ENCODE assay signal across 8 cellular contexts in the genomic region with DNA sequence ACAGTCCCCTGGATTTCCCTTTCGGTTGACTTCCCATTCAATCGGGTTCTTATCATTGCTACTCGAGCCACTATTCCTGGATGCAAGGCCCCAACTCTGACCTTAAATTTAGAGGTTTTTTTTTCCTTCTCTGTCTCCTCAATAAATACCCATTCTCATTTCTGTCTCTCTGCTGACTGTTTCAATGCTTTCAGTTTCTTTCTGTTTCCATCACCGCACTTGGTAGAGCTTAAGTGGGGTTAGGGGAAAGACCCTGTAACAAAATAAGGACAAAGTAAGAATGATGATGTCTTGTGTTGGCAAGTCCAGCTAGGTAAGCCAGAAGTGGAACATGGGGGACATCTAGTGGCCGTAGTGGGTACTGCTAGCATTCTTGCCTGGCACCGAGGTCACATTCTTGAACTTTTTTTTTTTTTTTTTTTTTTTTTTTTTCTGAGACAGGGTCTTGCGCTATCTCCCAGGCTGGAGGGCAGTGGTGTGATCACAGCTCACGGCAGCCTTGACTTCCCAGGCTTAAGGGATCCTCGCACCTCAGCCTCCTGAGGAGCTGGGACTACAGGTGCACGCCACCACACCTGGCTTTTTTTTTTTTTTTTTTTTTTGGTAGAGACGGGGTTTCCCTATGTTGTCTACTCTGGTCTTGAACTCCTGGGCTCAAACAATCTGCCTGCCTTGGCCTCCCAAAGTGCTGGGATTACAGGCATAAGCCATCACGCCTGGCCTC. TPM values are rescaled to one million over a fixed set of nuclear protein-coding genes. Genes with fewer than 3 reads are reported as not detected.
DNase-seq lines count a peak whose midpoint lies in the region; ATAC-seq and TF ChIP-seq lines count a peak whose summit lies in the region.

No MANE protein-coding gene starts in this region.

- 0 out of 2 replicates have a peak overlapping the region, but pooled peaks have one; percentile 15 for H2AFZ ChIP-seq in OCI-LY1 (ENCODE audit: low read length)

- H3F3A ChIP-seq in OCI-LY1 (ENCODE audit: insufficient read depth, low read length) = no peaks in the 10 kb centered on the region

- H3K27me3 ChIP-seq in OCI-LY1 (ENCODE audit: insufficient read depth, low read length) (no peaks in the 10 kb centered on the region), esophagus muscularis mucosa (no peaks in the 10 kb centered on the region)

- H3K27ac Mint-ChIP-seq in natural killer cell = peak overlapping the region in 1 of 2 donors; percentile 31
- peak overlapping the region; percentile 85 for H3K27ac Mint-ChIP-seq in stimulated activated effector memory CD8-positive, alpha-beta T cell treated with anti-CD3 and anti-CD28 coated beads, Interleukin-12 subunit alpha, Interleukin-12 subunit beta, amount 100 ng/mL, for 72 hours

- peak overlapping the region; percentile 29 for H3K4me2 ChIP-seq in OCI-LY1 (ENCODE audit: low read length)

- intact Hi-C loops in esophagus muscularis mucosa (cut with DNase I) (loop anchor here (2.0 to 10.0 kb wide), 3 partner anchors 186 to 646 kb away; no protein-coding TSS in a partner anchor), natural killer cell (cut with micrococcal nuclease) (loop anchor here (1.0 to 10.0 kb wide), 5 partner anchors 146 to 668 kb away; no protein-coding TSS in a partner anchor)

- DNase-seq in COLO668 (lab: John Stamatoyannopoulos, UW; ENCODE audit: unreplicated experiment) = peak; percentile 65
- DNase-seq in GM20000 (ENCODE audit: low spot score) = peak; percentile 83
- DNase-seq in HuH-7 (ENCODE audit: low spot score) = peak; percentile 75
- DNase-seq in activated CD8-positive, alpha-beta memory T cell treated with anti-CD3 and anti-CD28 coated beads, Interleukin-2, amount 50 U/mL, for 48 hours = peak; percentile 95
- peak; percentile 97 for DNase-seq in esophagus muscularis mucosa (ENCODE audit: extremely low spot score)
- peak; percentile 87 for DNase-seq in natural killer cell
- DNase-seq in stimulated activated effector memory CD8-positive, alpha-beta T cell treated with anti-CD3 and anti-CD28 coated beads, Interleukin-12 subunit alpha, Interleukin-12 subunit beta, amount 100 ng/mL, for 72 hours (ENCODE audit: low spot score in 2 of 2) = peak; percentile 86 to 96

- H3K36me3 ChIP-seq in OCI-LY1 (ENCODE audit: insufficient read depth, low read length) = no peaks in the 10 kb centered on the region
- H3K36me3 ChIP-seq in esophagus muscularis mucosa = no peaks in the 10 kb centered on the region

- peak; percentile 90 to 98 (median 97) for ATAC-seq in natural killer cell
- ATAC-seq in stimulated activated effector memory CD8-positive, alpha-beta T cell treated with anti-CD3 and anti-CD28 coated beads, Interleukin-12 subunit alpha, Interleukin-12 subunit beta, amount 100 ng/mL, for 72 hours = peak; percentile 81

- no peaks in the 10 kb centered on the region for H3K9me3 ChIP-seq in OCI-LY1 (ENCODE audit: low read length)
- H3K9me3 ChIP-seq in esophagus muscularis mucosa = no peaks in the 10 kb centered on the region

- no peak for TF ChIP-seq POLR2A in esophagus muscularis mucosa (IDR thresholded peaks at IDR 0.05; ENCODE audit: low read depth)

- peak overlapping the region; percentile 10; the same call in 1 of the 2 replicates for H3K9ac ChIP-seq in OCI-LY1 (ENCODE audit: low read length)

- TF ChIP-seq CTCF in GM20000 (IDR thresholded peaks at IDR 0.05; ENCODE audit: extremely low read depth, missing control alignments) = peak; percentile 75
- TF ChIP-seq CTCF in OCI-LY1 (IDR thresholded peaks at IDR 0.05; ENCODE audit: low read length) = peak; percentile 99
- peak; percentile 77 to 94 (median 84) for TF ChIP-seq CTCF in esophagus muscularis mucosa (IDR thresholded peaks at IDR 0.05)
- TF ChIP-seq CTCF in natural killer cell (IDR thresholded peaks at IDR 0.05) = peak; percentile 87

- no peaks in the 10 kb centered on the region for H3K27me3 Mint-ChIP-seq in natural killer cell (ENCODE audit: low read depth in 2 of 2)

- H3K36me3 Mint-ChIP-seq in natural killer cell = no peaks in the 10 kb centered on the region
- no peaks in the 10 kb centered on the region for H3K36me3 Mint-ChIP-seq in stimulated activated effector memory CD8-positive, alpha-beta T cell treated with anti-CD3 and anti-CD28 coated beads, Interleukin-12 subunit alpha, Interleukin-12 subunit beta, amount 100 ng/mL, for 72 hours

- peaks cover 5% of the 10 kb centered on the region in 2 donors for H3K4me1 Mint-ChIP-seq in natural killer cell
- peaks cover 15% of the 10 kb centered on the region for H3K4me1 Mint-ChIP-seq in stimulated activated effector memory CD8-positive, alpha-beta T cell treated with anti-CD3 and anti-CD28 coated beads, Interleukin-12 subunit alpha, Interleukin-12 subunit beta, amount 100 ng/mL, for 72 hours

- TF ChIP-seq EP300 in esophagus muscularis mucosa (IDR thresholded peaks at IDR 0.05) = no peak

- H3K27ac ChIP-seq in OCI-LY1 (ENCODE audit: low read depth, low read length, poor library complexity, severe bottlenecking) (peak overlapping the region; percentile 77), esophagus muscularis mucosa (replicated peaks in 1 of 4) (no peak overlapping the region)

- H3K4me3 Mint-ChIP-seq in natural killer cell = no peak overlapping the region
- H3K4me3 Mint-ChIP-seq in stimulated activated effector memory CD8-positive, alpha-beta T cell treated with anti-CD3 and anti-CD28 coated beads, Interleukin-12 subunit alpha, Interleukin-12 subunit beta, amount 100 ng/mL, for 72 hours = peak overlapping the region; percentile 23

- WGBS in esophagus muscularis mucosa = 25% methylated on average over 11 of the region's 12 CpGs

- no peaks in the 10 kb centered on the region for H3K9me3 Mint-ChIP-seq in natural killer cell
- no peaks in the 10 kb centered on the region for H3K9me3 Mint-ChIP-seq in stimulated activated effector memory CD8-positive, alpha-beta T cell treated with anti-CD3 and anti-CD28 coated beads, Interleukin-12 subunit alpha, Interleukin-12 subunit beta, amount 100 ng/mL, for 72 hours

- H3K79me2 ChIP-seq in OCI-LY1 (ENCODE audit: insufficient read depth, low read length) = no peaks in the 10 kb centered on the region

- H3K9me2 ChIP-seq in OCI-LY1 (ENCODE audit: low read depth, low read length) = no peaks in the 10 kb centered on the region

- no peaks in the 10 kb centered on the region for H4K20me1 ChIP-seq in OCI-LY1 (ENCODE audit: insufficient read depth, low read length)

- H3K4me3 ChIP-seq in OCI-LY1 (ENCODE audit: low read depth, low read length, poor library complexity, severe bottlenecking) (no peak overlapping the region), esophagus muscularis mucosa (no peak overlapping the region)

- H3K4me1 ChIP-seq in OCI-LY1 (ENCODE audit: insufficient read depth, low read length, severe bottlenecking) = peaks cover 43% of the 10 kb centered on the region
- peaks cover 0 to 14% (median 8%) of the 10 kb centered on the region in 4 donors for H3K4me1 ChIP-seq in esophagus muscularis mucosa

RNA-seq across cellular contexts. Expression of a gene that starts 40.3 kb away (rescaled TPM):
- 10 to 100 TPM in 2 of 4 donors, 1 to 10 TPM in 2; 9.1 to 17.9 (median 10.5) TPM for total RNA-seq in esophagus muscularis mucosa
- 1 to 10 TPM; 7.8 to 8.9 (median 7.9) TPM for total RNA-seq in natural killer cell

RNA-seq across cellular contexts. Expression of a gene that starts 58.1 kb away (rescaled TPM):
- total RNA-seq in esophagus muscularis mucosa = 100 to 1,000 TPM in 1 of 4 donors, 10 to 100 TPM in 3; 68.3 to 123 (median 91.4) TPM
- 10 to 100 TPM; 80.9 to 86.9 (median 83.1) TPM for total RNA-seq in natural killer cell

RNA-seq across cellular contexts. Expression of a gene that starts 59.5 kb away (rescaled TPM):
- total RNA-seq in esophagus muscularis mucosa = 10 to 100 TPM; 19.1 to 23.6 (median 19.9) TPM
- 10 to 100 TPM; 13.6 to 23.2 (median 21.9) TPM for total RNA-seq in natural killer cell
